In the genomic region with DNA sequence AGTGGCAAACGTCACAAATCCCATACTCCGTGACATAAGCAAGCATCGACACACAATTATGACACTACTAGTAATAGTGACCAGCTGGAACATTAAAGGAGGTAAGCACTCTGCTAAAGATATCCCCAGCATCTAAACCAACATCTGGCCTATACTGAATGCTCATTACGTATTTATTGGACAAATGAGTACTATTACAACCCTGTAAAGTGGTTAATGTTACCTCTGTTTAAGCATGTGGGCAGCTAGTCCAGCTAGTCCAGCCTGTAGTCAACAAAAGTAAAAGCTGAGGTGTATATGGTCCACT, we compare ENCODE assay signal across 8 cellular contexts. TPM values are rescaled to one million over a fixed set of nuclear protein-coding genes. Genes with fewer than 3 reads are reported as not detected.
DNase-seq lines count a peak whose midpoint lies in the region; ATAC-seq and TF ChIP-seq lines count a peak whose summit lies in the region.

No MANE protein-coding gene starts in this region.

- H3K4me1 ChIP-seq in ES-I3 (ENCODE audit: insufficient read depth, low read length): no peaks in the 10 kb centered on the region
- no peaks in the 10 kb centered on the region for H3K4me1 ChIP-seq in HUES48 (ENCODE audit: control insufficient read depth, insufficient read depth, low read length)
- H3K4me1 ChIP-seq in breast epithelium: no peaks in the 10 kb centered on the region
- H3K4me1 ChIP-seq in parathyroid adenoma: peaks cover 2% of the 10 kb centered on the region

- H3K27ac ChIP-seq in HUES48 (ENCODE audit: low read depth, low read length): no peak overlapping the region
- peak overlapping the region; percentile 93 to 94 for H3K27ac ChIP-seq in breast epithelium
- peak overlapping the region; percentile 94 for H3K27ac ChIP-seq in parathyroid adenoma

- H3K4me3 ChIP-seq in HUES48 (ENCODE audit: low read depth, low read length): peak overlapping the region; percentile 93
- peak overlapping the region in 2 of 3 donors; percentile 64 to 70 for H3K4me3 ChIP-seq in breast epithelium
- peak overlapping the region; percentile 83 for H3K4me3 ChIP-seq in parathyroid adenoma (ENCODE audit: low read depth, low read length)

- H3K36me3 ChIP-seq in ES-I3 (ENCODE audit: insufficient read depth, low read length) (no peaks in the 10 kb centered on the region), HUES48 (ENCODE audit: control insufficient read depth, insufficient read depth, low read length) (no peaks in the 10 kb centered on the region), breast epithelium (no peaks in the 10 kb centered on the region), parathyroid adenoma (ENCODE audit: control insufficient read depth, insufficient read depth, low read length) (no peaks in the 10 kb centered on the region)

- H3K79me2 ChIP-seq in parathyroid adenoma: no peaks in the 10 kb centered on the region

- H3K9ac ChIP-seq in ES-I3 (ENCODE audit: low read depth, low read length): peak overlapping the region; percentile 89; the same call in 1 of the 2 replicates
- no peak overlapping the region for H3K9ac ChIP-seq in HUES48 (ENCODE audit: low read depth, low read length)
- H3K9ac ChIP-seq in parathyroid adenoma: no peak overlapping the region

- peak overlapping the region; percentile 30 for H3K4me2 ChIP-seq in parathyroid adenoma (ENCODE audit: low read length)

- TF ChIP-seq POLR2A in breast epithelium (IDR thresholded peaks at IDR 0.05): no peak

- H3K27me3 ChIP-seq in HUES48 (ENCODE audit: control insufficient read depth, insufficient read depth, low read length) (no peaks in the 10 kb centered on the region), breast epithelium (peaks cover 0 to 28% of the 10 kb centered on the region in 2 donors), parathyroid adenoma (ENCODE audit: control insufficient read depth, insufficient read depth, low read length) (no peaks in the 10 kb centered on the region)

- ATAC-seq in GM18868 (IDR thresholded peaks at IDR 0.05; ENCODE audit: unreplicated experiment): no peak
- no peak for ATAC-seq in GM18870 (IDR thresholded peaks at IDR 0.05; ENCODE audit: unreplicated experiment)
- ATAC-seq in HG03025 (IDR thresholded peaks at IDR 0.05; ENCODE audit: low FRiP score, unreplicated experiment): no peak

- peak overlapping the region; percentile 86 for H2AFZ ChIP-seq in parathyroid adenoma

- TF ChIP-seq CTCF in breast epithelium (IDR thresholded peaks at IDR 0.05) (no peak), parathyroid adenoma (IDR thresholded peaks at IDR 0.05) (no peak)

- H3K9me3 ChIP-seq in ES-I3 (ENCODE audit: control insufficient read depth, insufficient read depth, low read length) (no peaks in the 10 kb centered on the region), HUES48 (ENCODE audit: control insufficient read depth, insufficient read depth, low read length) (no peaks in the 10 kb centered on the region), breast epithelium (no peaks in the 10 kb centered on the region), parathyroid adenoma (ENCODE audit: control insufficient read depth, low read length) (no peaks in the 10 kb centered on the region)

- no peak for DNase-seq in breast epithelium (ENCODE audit: low spot score in 2 of 2)
- no peak for DNase-seq in SW 1271 (lab: John Stamatoyannopoulos, UW)

- intact Hi-C loops in breast epithelium (cut with DNase I; ENCODE audit: low total_unique reads): no loop called here

RNA-seq across cellular contexts. Expression of gene RPGR, which starts 0.4 kb away (rescaled TPM):
- 10 to 100 TPM; 33.1 to 40.3 (median 38.6) TPM for total RNA-seq in breast epithelium

RNA-seq across cellular contexts. Expression of gene OTC, which starts 24.7 kb away (rescaled TPM):
- total RNA-seq in breast epithelium: 1 to 10 TPM in 1 of 3 donors, under 1 TPM in 2; 0.29 to 1.4 (median 0.33) TPM
